ENCODE assay signal across 29 cellular contexts in the genomic region with DNA sequence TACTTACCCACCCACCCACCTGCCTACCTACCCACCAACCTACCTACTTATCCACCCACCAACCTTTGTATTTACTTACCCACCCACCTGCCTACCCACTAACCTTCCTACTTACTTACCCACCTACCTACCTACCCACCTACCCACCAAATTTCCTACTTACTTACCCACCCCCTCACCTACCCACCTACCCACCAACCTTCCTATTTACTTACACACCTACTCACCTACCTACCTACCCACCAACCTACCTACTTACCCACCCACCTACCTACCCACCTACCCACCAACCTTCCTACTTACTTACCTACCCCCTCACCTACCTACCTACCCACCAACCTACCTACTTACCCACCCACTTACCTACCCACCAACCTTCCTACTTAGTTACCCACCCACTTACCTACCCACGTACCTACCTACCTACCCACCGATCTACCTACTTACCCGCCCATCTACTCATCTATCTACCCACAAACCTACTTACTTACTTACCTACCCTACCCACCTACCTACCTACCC.
"Had no signal": no experiment of that assay in that cellular context is flagged by ENCODE, and none has a peak within 500 bp of the region (broad histone marks: within the 10 kb centered on the region; RNA-seq: fewer than 3 reads in every experiment).

No MANE protein-coding gene starts in this region.

- H3K4me1 ChIP-seq: SJCRH30 had no signal

- H3K9me3 Mint-ChIP-seq: activated CD4-positive, alpha-beta memory T cell treated with anti-CD3 and anti-CD28 coated beads, Interleukin-2, amount 10 ng/mL, durations not matched to agents 7 days and 5 days; activated naive CD4-positive, alpha-beta T cell treated with anti-CD3 and anti-CD28 coated beads for 36 hours; activated naive CD8-positive, alpha-beta T cell treated with anti-CD3 and anti-CD28 coated beads, Interleukin-2, amount 50 U/mL, for 24 hours; activated T-cell treated with anti-CD3 and anti-CD28 coated beads, Interleukin-2, amount 50 U/mL, for 72 hours; activated T-helper 17 cell treated with anti-CD3 and anti-CD28 coated beads, Interleukin-2, amount 50 U/mL, for 72 hours had no signal

- H3K4me3 Mint-ChIP-seq: activated CD4-positive, alpha-beta memory T cell treated with anti-CD3 and anti-CD28 coated beads, Interleukin-2, amount 10 ng/mL, durations not matched to agents 7 days and 5 days; activated naive CD4-positive, alpha-beta T cell treated with anti-CD3 and anti-CD28 coated beads for 36 hours; activated naive CD8-positive, alpha-beta T cell; activated naive CD8-positive, alpha-beta T cell treated with anti-CD3 and anti-CD28 coated beads, Interleukin-2, amount 50 U/mL, for 24 hours; activated T-cell treated with anti-CD3 and anti-CD28 coated beads, Interleukin-2, amount 50 U/mL, for 72 hours; activated T-helper 17 cell treated with anti-CD3 and anti-CD28 coated beads, Interleukin-2, amount 50 U/mL, for 72 hours; brain had no signal

- H3K27me3 ChIP-seq: MG63 had no signal

- DNase-seq: activated CD4-positive, alpha-beta memory T cell treated with anti-CD3 and anti-CD28 coated beads, Interleukin-2, amount 10 ng/mL, durations not matched to agents 7 days and 5 days; activated CD4-positive, alpha-beta T cell treated with anti-CD3 and anti-CD28 coated beads for 1 hour; activated CD4-positive, alpha-beta T cell treated with anti-CD3 and anti-CD28 coated beads for 48 hours; activated CD4-positive, CD25-positive, alpha-beta regulatory T cell; activated effector memory CD4-positive, alpha-beta T cell treated with anti-CD3 and anti-CD28 coated beads, Interleukin-2, amount 50 U/mL, for 16 hours; activated naive CD4-positive, alpha-beta T cell treated with anti-CD3 and anti-CD28 coated beads for 36 hours; activated naive CD8-positive, alpha-beta T cell treated with anti-CD3 and anti-CD28 coated beads, Interleukin-2, amount 50 U/mL, for 24 hours; activated T-cell treated with anti-CD3 and anti-CD28 coated beads, Interleukin-2, amount 50 U/mL, for 1 hour; activated T-cell treated with anti-CD3 and anti-CD28 coated beads, Interleukin-2, amount 50 U/mL, for 72 hours; anterior cingulate cortex; central memory CD4-positive, alpha-beta T cell; Kasumi-1; MG63; NCI-H1048; NCI-H1105 treated with DMSO at 0.1 percent for 48 hours; NCI-H1436 treated with DMSO at 0.1 percent for 48 hours; NCI-H1694 treated with DMSO at 0.1 percent for 48 hours; NCI-H2029; NCI-H345; NCI-H524 treated with DMSO at 0.1 percent for 48 hours; SHP77; SJCRH30; T1000; WERI-Rb-1 had no signal

- ATAC-seq: activated naive CD8-positive, alpha-beta T cell treated with anti-CD3 and anti-CD28 coated beads, Interleukin-2, amount 50 U/mL, for 24 hours; activated T-cell treated with anti-CD3 and anti-CD28 coated beads, Interleukin-2, amount 50 U/mL, for 72 hours; activated T-helper 17 cell treated with anti-CD3 and anti-CD28 coated beads, Interleukin-2, amount 50 U/mL, for 72 hours; Panc1 had no signal

- H3K27ac ChIP-seq: SJCRH30, SK-N-MC, WERI-Rb-1 had no signal

- H3K4me3 ChIP-seq: MG63, SJCRH30, SK-N-MC had no signal

- H3K27ac Mint-ChIP-seq: activated CD4-positive, alpha-beta memory T cell treated with anti-CD3 and anti-CD28 coated beads, Interleukin-2, amount 10 ng/mL, durations not matched to agents 7 days and 5 days; activated naive CD4-positive, alpha-beta T cell treated with anti-CD3 and anti-CD28 coated beads for 36 hours; activated naive CD8-positive, alpha-beta T cell; activated naive CD8-positive, alpha-beta T cell treated with anti-CD3 and anti-CD28 coated beads, Interleukin-2, amount 50 U/mL, for 24 hours; activated T-cell treated with anti-CD3 and anti-CD28 coated beads, Interleukin-2, amount 50 U/mL, for 72 hours; activated T-helper 17 cell treated with anti-CD3 and anti-CD28 coated beads, Interleukin-2, amount 50 U/mL, for 72 hours; brain had no signal

- H3K4me1 Mint-ChIP-seq: activated CD4-positive, alpha-beta memory T cell treated with anti-CD3 and anti-CD28 coated beads, Interleukin-2, amount 10 ng/mL, durations not matched to agents 7 days and 5 days; activated naive CD8-positive, alpha-beta T cell treated with anti-CD3 and anti-CD28 coated beads, Interleukin-2, amount 50 U/mL, for 24 hours; activated T-helper 17 cell treated with anti-CD3 and anti-CD28 coated beads, Interleukin-2, amount 50 U/mL, for 72 hours; brain had no signal

- H3K36me3 ChIP-seq: MG63, SJCRH30, WERI-Rb-1 had no signal

- H3K9me3 ChIP-seq: MG63, SJCRH30 had no signal

- H3K36me3 Mint-ChIP-seq: activated naive CD8-positive, alpha-beta T cell; brain had no signal

- H3K27me3 Mint-ChIP-seq: activated naive CD8-positive, alpha-beta T cell had no signal
